In genomic region chr1:51568231-51568935, GRCh38 we compare ENCODE assay signal across 11 cellular contexts. TPM values are rescaled to one million over a fixed set of nuclear protein-coding genes. Genes with fewer than 3 reads are reported as not detected.
A peak's percentile ranks its signal among the peaks of the same experiment; 100 is the strongest.
DNase-seq lines count a peak whose midpoint lies in the region; ATAC-seq and TF ChIP-seq lines count a peak whose summit lies in the region.
"Had no signal": no experiment of that assay in that cellular context is flagged by ENCODE, and none has a peak within 500 bp of the region (broad histone marks: within the 10 kb centered on the region; RNA-seq: fewer than 3 reads in every experiment).

No MANE protein-coding gene starts in this region.

- intact Hi-C loops in CD4-positive, alpha-beta T cell (cut with DNase I, micrococcal nuclease), result no loop called here
- intact Hi-C loops in activated B cell treated with CpG ODN at 0.5 μM for 24 hours (cut with micrococcal nuclease) (loop anchor here (2.0 to 5.0 kb wide), 2 partner anchors 36 to 50 kb away; partner anchors contain the start of gene EPS15), left lung (cut with DNase I) (no loop called here)

- no peak overlapping the region for H3K4me3 ChIP-seq in GM23248
- no peak overlapping the region for H3K4me3 ChIP-seq in mesendoderm (ENCODE audit: low read length)
- no peak overlapping the region for H3K4me3 ChIP-seq in left lung
- H3K4me3 ChIP-seq: stomach had no signal

- no peak overlapping the region for H3K27ac Mint-ChIP-seq in CD4-positive, alpha-beta T cell
- peak overlapping the region; percentile 95 for H3K27ac Mint-ChIP-seq in activated B cell treated with CpG ODN at 0.5 μM for 24 hours

- peak overlapping the region; percentile 19; the same call in 1 of the 2 replicates for H3K9ac ChIP-seq in GM23248
- H3K9ac ChIP-seq in mesendoderm (ENCODE audit: low read length), result no peak overlapping the region

- peak overlapping the region; percentile 46 for H3K4ac ChIP-seq in mesendoderm (ENCODE audit: low read depth, low read length)

- H3K36me3 Mint-ChIP-seq in CD4-positive, alpha-beta T cell (ENCODE audit: low read depth), result no peaks in the 10 kb centered on the region
- no peaks in the 10 kb centered on the region for H3K36me3 Mint-ChIP-seq in activated B cell treated with CpG ODN at 0.5 μM for 24 hours (ENCODE audit: low read depth)

- H3K79me1 ChIP-seq in mesendoderm (ENCODE audit: low read length), result no peaks in the 10 kb centered on the region

- peaks cover 41% of the 10 kb centered on the region for H3K4me1 Mint-ChIP-seq in CD4-positive, alpha-beta T cell (ENCODE audit: low read depth)
- peaks cover 48% of the 10 kb centered on the region for H3K4me1 Mint-ChIP-seq in activated B cell treated with CpG ODN at 0.5 μM for 24 hours

- H3K36me3 ChIP-seq in GM23248 (ENCODE audit: low read depth) (no peaks in the 10 kb centered on the region), mesendoderm (ENCODE audit: control insufficient read depth, insufficient read depth, low read length) (no peaks in the 10 kb centered on the region), left lung (no peaks in the 10 kb centered on the region)
- H3K36me3 ChIP-seq: stomach had no signal

- H3K9me3 Mint-ChIP-seq in CD4-positive, alpha-beta T cell, result no peaks in the 10 kb centered on the region
- H3K9me3 Mint-ChIP-seq in activated B cell treated with CpG ODN at 0.5 μM for 24 hours, result no peaks in the 10 kb centered on the region
- H3K9me3 Mint-ChIP-seq: H9, nephron had no signal

- no peak for DNase-seq in CD4-positive, alpha-beta T cell
- DNase-seq in GM23248 (peak; percentile 27), activated B cell treated with CpG ODN at 0.5 μM for 24 hours (no peak), mesendoderm (peak; percentile 57), NCI-H524 treated with DMSO at 0.1 percent for 48 hours (lab: John Stamatoyannopoulos, UW) (no peak), left lung (no peak)
- DNase-seq: H9, NCI-H187, stomach had no signal

- H3K27ac ChIP-seq in CD4-positive, alpha-beta T cell (ENCODE audit: low read depth, low read length), result peak overlapping the region; percentile 43
- H3K27ac ChIP-seq in GM23248, result peak overlapping the region; percentile 41
- no peak overlapping the region for H3K27ac ChIP-seq in mesendoderm (ENCODE audit: low read depth, low read length)
- H3K27ac ChIP-seq in left lung, result no peak overlapping the region

- H3F3A ChIP-seq in GM23248 (ENCODE audit: insufficient read depth), result peaks cover 35% of the 10 kb centered on the region

- H2BK15ac ChIP-seq in mesendoderm (replicated peaks; ENCODE audit: low read depth), result no peak overlapping the region

- no peak overlapping the region for H2BK5ac ChIP-seq in mesendoderm (ENCODE audit: low read length)

- no peak overlapping the region for H4K8ac ChIP-seq in mesendoderm (ENCODE audit: low read depth, low read length)

- H4K5ac ChIP-seq in mesendoderm (ENCODE audit: low read length), result no peak overlapping the region

- H2AFZ ChIP-seq in GM23248, result no peak overlapping the region

- no peaks in the 10 kb centered on the region for H3K9me2 ChIP-seq in GM23248 (ENCODE audit: insufficient read depth)

- TF ChIP-seq CTCF in CD4-positive, alpha-beta T cell (IDR thresholded peaks at IDR 0.05), result no peak
- TF ChIP-seq CTCF in activated B cell treated with CpG ODN at 0.5 μM for 24 hours (IDR thresholded peaks at IDR 0.05) (no peak), left lung (IDR thresholded peaks at IDR 0.05) (no peak)

- H3K23ac ChIP-seq in mesendoderm (ENCODE audit: low read length), result no peak overlapping the region

- no peaks in the 10 kb centered on the region for H3K27me3 Mint-ChIP-seq in CD4-positive, alpha-beta T cell
- H3K27me3 Mint-ChIP-seq in activated B cell treated with CpG ODN at 0.5 μM for 24 hours, result no peaks in the 10 kb centered on the region

- CTCF ChIA-PET in CD4-positive, alpha-beta T cell (lab: Charles Lee), result no interaction called here
- CTCF ChIA-PET in activated B cell treated with CpG ODN at 0.5 μM for 24 hours (lab: Charles Lee), result interaction anchor here (1.5 kb wide), 1 partner anchor 201 kb away, joined by 4 read pairs; no protein-coding TSS in a partner anchor

- H2AK5ac ChIP-seq in mesendoderm (ENCODE audit: low read length), result no peak overlapping the region

- H3K79me2 ChIP-seq in GM23248 (ENCODE audit: insufficient read depth), result no peaks in the 10 kb centered on the region
- H3K79me2 ChIP-seq in mesendoderm (ENCODE audit: control insufficient read depth, insufficient read depth, low read length), result no peaks in the 10 kb centered on the region

- H4K20me1 ChIP-seq in GM23248 (ENCODE audit: insufficient read depth), result no peaks in the 10 kb centered on the region

- no peak for ATAC-seq in CD4-positive, alpha-beta T cell (ENCODE audit: poor library complexity)
- no peak for ATAC-seq in activated B cell treated with CpG ODN at 0.5 μM for 24 hours (ENCODE audit: low read depth)
- no peak for ATAC-seq in left lung
- no peak for ATAC-seq in GM18519 (IDR thresholded peaks at IDR 0.05; ENCODE audit: low FRiP score, unreplicated experiment)

- H3K4me1 ChIP-seq in GM23248 (ENCODE audit: insufficient read depth) (peaks cover 44% of the 10 kb centered on the region), mesendoderm (ENCODE audit: control insufficient read depth, low read depth, low read length) (peaks cover 2% of the 10 kb centered on the region), left lung (peaks cover 18 to 36% of the 10 kb centered on the region in 2 donors)

- no peak overlapping the region for H3K18ac ChIP-seq in mesendoderm (ENCODE audit: low read length)

- WGBS in GM23248 (ENCODE audit: low coverage in 1 of 2, low lambda C conversion rate in 2 of 2, missing lambda C conversion rate in 2 of 2), 2 experiments, result 93 to 97% methylated on average over 7 of the region's 7 CpGs
- no CpG with 5 or more reads among the region's 7 CpGs for WGBS in mesendoderm (ENCODE audit: extremely low coverage, insufficient coverage, low lambda C conversion rate)

- no peaks in the 10 kb centered on the region for H3K27me3 ChIP-seq in CD4-positive, alpha-beta T cell (ENCODE audit: control insufficient read depth, insufficient read depth, low read length)
- no peaks in the 10 kb centered on the region for H3K27me3 ChIP-seq in GM23248 (replicated peaks; ENCODE audit: insufficient read depth)
- no peaks in the 10 kb centered on the region for H3K27me3 ChIP-seq in mesendoderm (ENCODE audit: insufficient read depth, low read length, poor library complexity)
- no peaks in the 10 kb centered on the region for H3K27me3 ChIP-seq in left lung
- H3K27me3 ChIP-seq: stomach had no signal

- H3K56ac ChIP-seq in mesendoderm (ENCODE audit: low read length), result no peak overlapping the region

- POLR2A ChIA-PET in CD4-positive, alpha-beta T cell (lab: Charles Lee), result no interaction called here
- POLR2A ChIA-PET in activated B cell treated with CpG ODN at 0.5 μM for 24 hours (lab: Charles Lee), result interaction anchor here (0.6 to 1.2 kb wide), 2 partner anchors 8 to 201 kb away, joined by 3 to 6 read pairs; no protein-coding TSS in a partner anchor

- H3K4me3 Mint-ChIP-seq in CD4-positive, alpha-beta T cell, result no peak overlapping the region
- no peak overlapping the region for H3K4me3 Mint-ChIP-seq in activated B cell treated with CpG ODN at 0.5 μM for 24 hours
- H3K4me3 Mint-ChIP-seq: H9, nephron had no signal

- H3K9me3 ChIP-seq in CD4-positive, alpha-beta T cell (ENCODE audit: control insufficient read depth, low read length), result no peaks in the 10 kb centered on the region
- H3K9me3 ChIP-seq in GM23248 (ENCODE audit: low read depth), result no peaks in the 10 kb centered on the region
- H3K9me3 ChIP-seq in left lung, result no peaks in the 10 kb centered on the region
- H3K9me3 ChIP-seq: stomach had no signal

- H2BK120ac ChIP-seq in mesendoderm (ENCODE audit: low read depth, low read length), result peak overlapping the region; percentile 10

- peak overlapping the region; percentile 54 for H3K4me2 ChIP-seq in GM23248 (ENCODE audit: unreplicated experiment)
- no peak overlapping the region for H3K4me2 ChIP-seq in mesendoderm (ENCODE audit: low read length)

- in situ Hi-C loops in GM23248 (cut with MboI), result no loop called here

RNA-seq across cellular contexts. Expression of gene OSBPL9, which starts 48.5 kb away (rescaled TPM):
- total RNA-seq in CD4-positive, alpha-beta T cell, result 10 to 100 TPM; 35.6 to 36.5 TPM
- 37.0 and 53.6 TPM in 2 replicates for total RNA-seq in GM23248 (2014; rRNA removed; shearing (Covaris generic))
- polyA plus RNA-seq in GM23248 (2016; fragmentation: Nextera tagmentation; extraction: Ambion mirVana), result 32.2 and 33.0 TPM in 2 replicates
- total RNA-seq in activated B cell treated with CpG ODN at 0.5 μM for 24 hours, result 58.2 and 63.7 TPM in 2 replicates
- 45.4 TPM for polyA plus RNA-seq in mesendoderm (2013, experiment 1 of 2)
- 46.3 TPM for polyA plus RNA-seq in mesendoderm (2013, experiment 2 of 2)
- 10 to 100 TPM; 63.1 to 73.3 TPM for total RNA-seq in left lung

RNA-seq across cellular contexts. Expression of gene EPS15, which starts 49.3 kb away (rescaled TPM):
- total RNA-seq in CD4-positive, alpha-beta T cell, result 10 to 100 TPM; 44.5 to 47.9 TPM
- 41.1 and 41.6 TPM in 2 replicates for total RNA-seq in GM23248 (2014; rRNA removed; shearing (Covaris generic))
- polyA plus RNA-seq in GM23248 (2016; fragmentation: Nextera tagmentation; extraction: Ambion mirVana), result 25.9 and 26.9 TPM in 2 replicates
- total RNA-seq in activated B cell treated with CpG ODN at 0.5 μM for 24 hours (150 and 151 TPM in 2 replicates), left lung (10 to 100 TPM; 67.2 to 79.0 TPM)
- polyA plus RNA-seq in mesendoderm (2013, experiment 1 of 2), result 28.0 TPM
- polyA plus RNA-seq in mesendoderm (2013, experiment 2 of 2), result 29.8 TPM

Comparison
In these comparisons a context has a peak if more than half of its experiments do, and no peak if none do; other contexts are left out.
1. DNase-seq: peak in GM23248 (single experiment) and mesendoderm (single experiment); none in CD4-positive, alpha-beta T cell (0 of 10), activated B cell treated with CpG ODN at 0.5 μM for 24 hours (single experiment), NCI-H524 treated with DMSO at 0.1 percent for 48 hours (single experiment) and left lung (0 of 2).
2. H3K27ac ChIP-seq: peak in CD4-positive, alpha-beta T cell (single experiment) and GM23248 (single experiment); none in mesendoderm (single experiment) and left lung (0 of 2).